ENCODE assay signal across 8 cellular contexts in genomic region chrX:24466025-24466424, GRCh38. TPM values are rescaled to one million over a fixed set of nuclear protein-coding genes. Genes with fewer than 3 reads are reported as not detected.
DNase-seq lines count a peak whose midpoint lies in the region; ATAC-seq and TF ChIP-seq lines count a peak whose summit lies in the region.

No MANE protein-coding gene starts in this region.

- H3K27me3 ChIP-seq in CD4-positive, alpha-beta T cell (ENCODE audit: control insufficient read depth, insufficient read depth, low read length), result no peaks in the 10 kb centered on the region
- H3K27me3 ChIP-seq in duodenal mucosa (ENCODE audit: control insufficient read depth in 1 of 2, insufficient read depth in 2 of 2, low read length in 2 of 2), result no peaks in the 10 kb centered on the region
- peaks cover 6% of the 10 kb centered on the region for H3K27me3 ChIP-seq in osteoblast (ENCODE audit: insufficient read depth, low read length)

- CTCF ChIA-PET in CD4-positive, alpha-beta T cell (lab: Charles Lee), result interaction anchor here (1.5 kb wide), 1 partner anchor 12 kb away, joined by 4 read pairs; no protein-coding TSS in a partner anchor

- no peaks in the 10 kb centered on the region for H3K9me3 Mint-ChIP-seq in CD4-positive, alpha-beta T cell

- peak overlapping the region; percentile 95 for H3K27ac Mint-ChIP-seq in CD4-positive, alpha-beta T cell

- peaks cover 10 to 15% of the 10 kb centered on the region in 2 donors for H3K4me1 ChIP-seq in duodenal mucosa (ENCODE audit: control insufficient read depth in 1 of 2, insufficient read depth in 2 of 2, low read length in 2 of 2)
- H3K4me1 ChIP-seq in osteoblast (ENCODE audit: insufficient read depth, low read length), result no peaks in the 10 kb centered on the region

- H3K79me2 ChIP-seq in osteoblast (ENCODE audit: insufficient read depth, low read length), result no peaks in the 10 kb centered on the region

- TF ChIP-seq CTCF in CD4-positive, alpha-beta T cell (IDR thresholded peaks at IDR 0.05), result no peak
- TF ChIP-seq CTCF in osteoblast (IDR thresholded peaks at IDR 0.05; ENCODE audit: extremely low read depth, low read depth, low read length), result no peak

- H3K4me3 ChIP-seq in Jurkat, Clone E6-1 (ENCODE audit: low read length), result peak overlapping the region; percentile 60
- H3K4me3 ChIP-seq in duodenal mucosa (ENCODE audit: low read depth in 1 of 2, low read length in 2 of 2), result peak overlapping the region; percentile 71 to 80
- H3K4me3 ChIP-seq in osteoblast (ENCODE audit: insufficient read depth, low read length), result no peak overlapping the region

- H2AFZ ChIP-seq in osteoblast (ENCODE audit: low read length), result no peak overlapping the region

- H3K36me3 ChIP-seq in duodenal mucosa (ENCODE audit: control insufficient read depth in 1 of 2, insufficient read depth in 2 of 2, low read length in 2 of 2) (no peaks in the 10 kb centered on the region), osteoblast (ENCODE audit: insufficient read depth, low read length) (no peaks in the 10 kb centered on the region)

- intact Hi-C loops in CD4-positive, alpha-beta T cell (cut with DNase I, micrococcal nuclease), result loop anchor here in 1 of 2 experiments (10.0 kb wide), 1 partner anchor 311 kb away; no protein-coding TSS in a partner anchor

- no peak for DNase-seq in CD4-positive, alpha-beta T cell
- no peak for DNase-seq in Jurkat, Clone E6-1 (ENCODE audit: low read depth, low spot score)
- DNase-seq in osteoblast (ENCODE audit: insufficient read length, low spot score, missing footprints), result no peak
- no peak for DNase-seq in NCI-H1436 treated with DMSO at 0.1 percent for 48 hours (lab: John Stamatoyannopoulos, UW)
- no peak for DNase-seq in NCI-H1092 treated with DMSO at 0.1 percent for 48 hours (lab: John Stamatoyannopoulos, UW)
- DNase-seq in cerebellar nuclear complex (lab: John Stamatoyannopoulos, UW), result no peak

- H3K4me3 Mint-ChIP-seq in CD4-positive, alpha-beta T cell, result peak overlapping the region; percentile 88

- POLR2A ChIA-PET in CD4-positive, alpha-beta T cell (lab: Charles Lee), result interaction anchor here (0.6 to 6.2 kb wide), 7 partner anchors 14 to 693 kb away, joined by 3 to 142 read pairs (median 3); no protein-coding TSS in a partner anchor

- peak overlapping the region; percentile 77 for H3K4me2 ChIP-seq in osteoblast (ENCODE audit: insufficient read depth, low read length)

- no peaks in the 10 kb centered on the region for H4K20me1 ChIP-seq in osteoblast (ENCODE audit: insufficient read depth, low read length)

- H3K4me1 Mint-ChIP-seq in CD4-positive, alpha-beta T cell (ENCODE audit: low read depth), result peaks cover 44% of the 10 kb centered on the region

- ATAC-seq in CD4-positive, alpha-beta T cell (ENCODE audit: poor library complexity), result no peak
- ATAC-seq in HG03039 (IDR thresholded peaks at IDR 0.05; ENCODE audit: unreplicated experiment), result no peak

- H3K36me3 Mint-ChIP-seq in CD4-positive, alpha-beta T cell (ENCODE audit: low read depth), result no peaks in the 10 kb centered on the region

- peak overlapping the region; percentile 80 for H3K27ac ChIP-seq in CD4-positive, alpha-beta T cell (ENCODE audit: low read depth, low read length)
- H3K27ac ChIP-seq in duodenal mucosa (ENCODE audit: low read depth, low read length), result no peak overlapping the region
- H3K27ac ChIP-seq in osteoblast (ENCODE audit: low read depth, low read length), result no peak overlapping the region

- peak overlapping the region; percentile 70 to 71 for H3K9ac ChIP-seq in duodenal mucosa (ENCODE audit: low read depth in 1 of 2, low read length in 2 of 2)

- no peaks in the 10 kb centered on the region for H3K9me3 ChIP-seq in CD4-positive, alpha-beta T cell (ENCODE audit: control insufficient read depth, low read length)
- H3K9me3 ChIP-seq in duodenal mucosa (ENCODE audit: control insufficient read depth in 1 of 2, low read length in 2 of 2) (no peaks in the 10 kb centered on the region), osteoblast (ENCODE audit: low read depth, low read length) (no peaks in the 10 kb centered on the region)

- no peaks in the 10 kb centered on the region for H3K27me3 Mint-ChIP-seq in CD4-positive, alpha-beta T cell

RNA-seq across cellular contexts. Expression of gene PDK3, which starts 0.9 kb away (rescaled TPM):
- 10 to 100 TPM; 12.5 to 12.6 TPM for total RNA-seq in CD4-positive, alpha-beta T cell
- polyA plus RNA-seq in Jurkat, Clone E6-1 (2012; ENCODE audit: insufficient read depth, insufficient read length), result 11.3 TPM
- total RNA-seq in osteoblast, result 8.5 and 9.0 TPM in 2 replicates
